ENCODE assay signal across 14 cellular contexts in the genomic region with DNA sequence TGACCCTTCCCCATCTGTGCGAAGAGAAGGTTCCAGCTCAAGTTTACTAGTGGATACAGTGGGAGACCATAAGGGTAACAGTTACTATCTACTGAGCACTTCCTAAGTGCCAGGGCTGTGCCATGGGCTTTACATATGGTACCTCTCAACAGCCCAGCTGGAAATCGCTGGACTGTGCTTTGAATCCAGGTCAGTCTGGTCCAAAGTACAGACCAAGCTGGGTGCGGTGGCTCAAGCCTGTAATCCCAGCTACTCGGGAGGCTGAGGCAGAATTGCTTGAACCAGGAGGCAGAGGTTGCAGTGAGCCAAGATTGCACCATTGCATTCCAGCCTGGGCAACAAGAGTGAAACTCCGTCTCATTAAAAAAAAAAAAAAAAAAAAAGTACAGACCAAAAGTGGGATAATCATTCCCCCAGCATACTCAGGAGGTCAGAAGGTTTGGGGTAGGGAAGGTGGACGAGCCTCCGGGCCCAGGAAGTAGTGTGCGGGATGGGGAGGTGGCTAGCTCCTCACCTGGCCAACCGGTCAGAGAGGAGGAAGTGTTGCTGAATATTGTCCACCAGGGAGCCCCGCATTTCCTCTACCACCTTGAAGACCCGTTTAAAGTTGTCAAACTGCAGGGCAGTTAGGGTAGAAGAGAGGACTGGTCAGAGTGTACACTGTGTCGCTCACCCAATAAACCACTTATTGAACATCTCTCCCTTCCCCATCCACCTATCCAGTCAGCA. TPM values are rescaled to one million over a fixed set of nuclear protein-coding genes. Genes with fewer than 3 reads are reported as not detected.
DNase-seq lines count a peak whose midpoint lies in the region; ATAC-seq and TF ChIP-seq lines count a peak whose summit lies in the region.
"Had no signal": no experiment of that assay in that cellular context is flagged by ENCODE, and none has a peak within 500 bp of the region (broad histone marks: within the 10 kb centered on the region; RNA-seq: fewer than 3 reads in every experiment).

No MANE protein-coding gene starts in this region.

- no peaks in the 10 kb centered on the region for H3K9me3 Mint-ChIP-seq in CD4-positive, alpha-beta T cell
- H3K9me3 Mint-ChIP-seq in HFFc6 (peaks cover 17% of the 10 kb centered on the region), nephron (no peaks in the 10 kb centered on the region)
- H3K9me3 Mint-ChIP-seq in activated naive CD8-positive, alpha-beta T cell treated with anti-CD3 and anti-CD28 coated beads, Interleukin-2, amount 50 U/mL, for 24 hours: no peaks in the 10 kb centered on the region
- H3K9me3 Mint-ChIP-seq: activated naive CD4-positive, alpha-beta T cell treated with anti-CD3 and anti-CD28 coated beads, Interleukin-2, amount 50 U/mL, for 24 hours had no signal

- H3K27ac Mint-ChIP-seq in CD4-positive, alpha-beta T cell: peak overlapping the region; percentile 95
- H3K27ac Mint-ChIP-seq in HFFc6 (peak overlapping the region; percentile 95), nephron (no peak overlapping the region)
- H3K27ac Mint-ChIP-seq in activated naive CD8-positive, alpha-beta T cell treated with anti-CD3 and anti-CD28 coated beads, Interleukin-2, amount 50 U/mL, for 24 hours: peak overlapping the region; percentile 91

- no peak for TF ChIP-seq CTCF in CD4-positive, alpha-beta T cell (IDR thresholded peaks at IDR 0.05)
- TF ChIP-seq CTCF in HFFc6 (IDR thresholded peaks at IDR 0.05) (no peak; the same call in 1 of the 2 replicates), nephron (IDR thresholded peaks at IDR 0.05; ENCODE audit: unreplicated experiment in 3 of 3) (no peak)

- CTCF ChIA-PET in CD4-positive, alpha-beta T cell (lab: Charles Lee): interaction anchor here (0.7 to 5.2 kb wide), 4 partner anchors 26 to 498 kb away, joined by 4 to 80 read pairs (median 21); a partner anchor contains a TSS

- H3K27me3 ChIP-seq in CD4-positive, alpha-beta T cell (ENCODE audit: control insufficient read depth, insufficient read depth, low read length): no peaks in the 10 kb centered on the region

- no peak for ATAC-seq in CD4-positive, alpha-beta T cell (ENCODE audit: poor library complexity)
- ATAC-seq in activated naive CD8-positive, alpha-beta T cell treated with anti-CD3 and anti-CD28 coated beads, Interleukin-2, amount 50 U/mL, for 24 hours: no peak
- no peak for ATAC-seq in esophagus mucosa

- DNase-seq in CD4-positive, alpha-beta T cell: no peak
- DNase-seq in HFFc6: no peak
- no peak for DNase-seq in activated naive CD8-positive, alpha-beta T cell treated with anti-CD3 and anti-CD28 coated beads, Interleukin-2, amount 50 U/mL, for 24 hours
- no peak for DNase-seq in NCI-H510A (lab: John Stamatoyannopoulos, UW)
- no peak for DNase-seq in DMS79 (lab: John Stamatoyannopoulos, UW)
- DNase-seq: caudate nucleus; NCI-H1436; stimulated activated CD4-positive, alpha-beta T cell treated with anti-CD3 and anti-CD28 coated beads, Interleukin-2, amount 100 ng/mL, for 48 hours had no signal

- no peak overlapping the region for H3K27ac ChIP-seq in CD4-positive, alpha-beta T cell (ENCODE audit: low read depth, low read length)

- H3K4me3 Mint-ChIP-seq in CD4-positive, alpha-beta T cell: peak overlapping the region; percentile 87
- H3K4me3 Mint-ChIP-seq in HFFc6: peak overlapping the region; percentile 97
- H3K4me3 Mint-ChIP-seq in activated naive CD8-positive, alpha-beta T cell treated with anti-CD3 and anti-CD28 coated beads, Interleukin-2, amount 50 U/mL, for 24 hours: peak overlapping the region; percentile 98
- peak overlapping the region; percentile 88 to 92 (median 90) for H3K4me3 Mint-ChIP-seq in nephron

- intact Hi-C loops in CD4-positive, alpha-beta T cell (cut with DNase I, micrococcal nuclease): loop anchor here in 1 of 2 experiments (10.0 kb wide), 1 partner anchor 171 kb away; a partner anchor contains a TSS

- H3K36me3 Mint-ChIP-seq in CD4-positive, alpha-beta T cell (ENCODE audit: low read depth): peaks cover 53% of the 10 kb centered on the region
- H3K36me3 Mint-ChIP-seq in HFFc6 (ENCODE audit: low read depth): peaks cover 21% of the 10 kb centered on the region
- H3K36me3 Mint-ChIP-seq in activated naive CD8-positive, alpha-beta T cell treated with anti-CD3 and anti-CD28 coated beads, Interleukin-2, amount 50 U/mL, for 24 hours (ENCODE audit: low read depth): peaks cover 28% of the 10 kb centered on the region
- peaks cover 25% of the 10 kb centered on the region for H3K36me3 Mint-ChIP-seq in nephron (ENCODE audit: low read depth)

- H3K4me1 Mint-ChIP-seq in CD4-positive, alpha-beta T cell (ENCODE audit: low read depth): peaks cover 48% of the 10 kb centered on the region
- peaks cover 55% of the 10 kb centered on the region for H3K4me1 Mint-ChIP-seq in HFFc6 (ENCODE audit: low read depth)
- H3K4me1 Mint-ChIP-seq in activated naive CD8-positive, alpha-beta T cell treated with anti-CD3 and anti-CD28 coated beads, Interleukin-2, amount 50 U/mL, for 24 hours: peaks cover 64% of the 10 kb centered on the region
- H3K4me1 Mint-ChIP-seq in nephron: peaks cover 31% of the 10 kb centered on the region

- H3K27me3 Mint-ChIP-seq in CD4-positive, alpha-beta T cell: no peaks in the 10 kb centered on the region
- H3K27me3 Mint-ChIP-seq in HFFc6 (ENCODE audit: insufficient read depth) (peaks cover 45% of the 10 kb centered on the region), nephron (ENCODE audit: low read depth) (no peaks in the 10 kb centered on the region)
- no peaks in the 10 kb centered on the region for H3K27me3 Mint-ChIP-seq in activated naive CD8-positive, alpha-beta T cell treated with anti-CD3 and anti-CD28 coated beads, Interleukin-2, amount 50 U/mL, for 24 hours
- H3K27me3 Mint-ChIP-seq: activated naive CD4-positive, alpha-beta T cell treated with anti-CD3 and anti-CD28 coated beads, Interleukin-2, amount 50 U/mL, for 24 hours had no signal

- POLR2A ChIA-PET in CD4-positive, alpha-beta T cell (lab: Charles Lee): interaction anchor here (0.8 to 3.0 kb wide), 6 partner anchors 8 to 174 kb away, joined by 3 to 56 read pairs (median 6); a partner anchor contains a TSS

- H3K9me3 ChIP-seq in CD4-positive, alpha-beta T cell (ENCODE audit: control insufficient read depth, low read length): no peaks in the 10 kb centered on the region

RNA-seq across cellular contexts. Expression of a gene that starts 2.3 kb away (rescaled TPM):
- total RNA-seq in CD4-positive, alpha-beta T cell: 10 to 100 TPM; 19.1 to 19.9 TPM
- 100 to 1,000 TPM; 117 to 145 (median 135) TPM for total RNA-seq in HFFc6 (2021; fragmentation: NEBNext Ultra II Directional; extraction: Animal tissue kit (Norgen Biotek cat#: 25700))
- 42.3 TPM for total RNA-seq in esophagus mucosa

RNA-seq across cellular contexts. Expression of a gene that starts 4.5 kb away (rescaled TPM):
- 10 to 100 TPM; 23.1 to 25.8 TPM for total RNA-seq in CD4-positive, alpha-beta T cell
- 100 to 1,000 TPM in 2 of 6 experiments, 10 to 100 TPM in 4; 78.9 to 112 (median 87.7) TPM for total RNA-seq in HFFc6 (2021; fragmentation: NEBNext Ultra II Directional; extraction: Animal tissue kit (Norgen Biotek cat#: 25700))
- 15.3 TPM for total RNA-seq in esophagus mucosa

RNA-seq across cellular contexts. Expression of a gene that starts 6.3 kb away (rescaled TPM):
- total RNA-seq in CD4-positive, alpha-beta T cell: 10 to 100 TPM; 20.6 to 21.6 TPM
- total RNA-seq in HFFc6 (2021; fragmentation: NEBNext Ultra II Directional; extraction: Animal tissue kit (Norgen Biotek cat#: 25700)): under 1 TPM in 4 of 6 experiments, not detected in 2; 0.11 to 0.22 (median 0.14) TPM
- total RNA-seq in esophagus mucosa: not detected
- total RNA-seq: endothelial cell of umbilical vein, G401, renal cortical epithelial cell had no signal

RNA-seq across cellular contexts. Expression of a gene that starts 13.4 kb away (rescaled TPM):
- total RNA-seq in CD4-positive, alpha-beta T cell: 1 to 10 TPM; 5.2 to 5.9 TPM
- total RNA-seq in HFFc6 (2021; fragmentation: NEBNext Ultra II Directional; extraction: Animal tissue kit (Norgen Biotek cat#: 25700)): 100 to 1,000 TPM; 318 to 359 (median 329) TPM
- 4.6 TPM for total RNA-seq in esophagus mucosa

RNA-seq across cellular contexts. Expression of a gene that starts 14.2 kb away (rescaled TPM):
- 1 to 10 TPM; 1.8 to 2.2 TPM for total RNA-seq in CD4-positive, alpha-beta T cell
- 100 to 1,000 TPM; 134 to 275 (median 234) TPM for total RNA-seq in HFFc6 (2021; fragmentation: NEBNext Ultra II Directional; extraction: Animal tissue kit (Norgen Biotek cat#: 25700))
- 28.9 TPM for total RNA-seq in esophagus mucosa

Comparison
In these comparisons a context has a peak if more than half of its experiments do, and no peak if none do; other contexts are left out.
1. H3K27ac Mint-ChIP-seq: peak in CD4-positive, alpha-beta T cell (single experiment), HFFc6 (single experiment) and activated naive CD8-positive, alpha-beta T cell treated with anti-CD3 and anti-CD28 coated beads, Interleukin-2, amount 50 U/mL, for 24 hours (single experiment); none in nephron (0 of 3).
2. RNA of a gene that starts 6.3 kb away (total RNA-seq): 20.6 to 21.6 TPM in CD4-positive, alpha-beta T cell; 0.11 to 0.22 TPM in HFFc6 and not detected in esophagus mucosa (single experiment); every median in the first group is over 10 times any median in the second.
3. Peak in every context shown above with its lines, with median percentiles within 50 percentile points of each other: H3K4me3 Mint-ChIP-seq.